Comparison of ENCODE assay signal across 2 cellular contexts in the genomic region with DNA sequence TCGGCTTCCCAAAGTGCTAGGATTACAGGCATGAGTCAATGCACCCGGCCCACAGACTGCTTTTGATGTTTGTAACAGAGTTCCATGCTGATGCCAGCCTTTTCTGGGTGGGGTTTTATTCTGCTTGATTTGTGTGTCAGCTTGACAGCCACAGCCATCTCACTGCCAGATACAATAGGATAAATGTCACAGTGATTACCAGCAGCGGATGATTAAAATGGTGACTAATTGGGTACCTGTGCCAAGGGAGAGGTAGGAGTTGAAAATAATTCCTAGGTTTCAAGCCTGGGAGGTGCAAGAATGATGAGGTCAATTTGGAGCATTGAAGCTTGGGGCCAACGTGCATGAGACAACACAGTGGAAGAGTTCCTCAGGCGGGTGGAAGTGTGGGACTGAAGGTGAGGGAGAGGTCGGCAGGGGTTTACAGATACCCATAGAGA.
TF ChIP-seq lines count a peak whose summit lies in the region.

No MANE protein-coding gene starts in this region.

TF ChIP-seq in K562, 482 proteins besides CTCF, POLR2A, EP300 and RAD21 (continues in another document):
- TF ChIP-seq ZFP1 (CRISPR knock-in tag; IDR thresholded peaks at IDR 0.05) (no peak), TCF7 (IDR thresholded peaks at IDR 0.05; ENCODE audit: borderline replicate concordance) (no peak), SNRNP70 (optimal IDR thresholded peaks at IDR 0.05; ENCODE audit: low read depth, low read length) (no peak), ZNF311 (CRISPR knock-in tag; IDR thresholded peaks at IDR 0.05) (no peak), BMI1 (IDR thresholded peaks at IDR 0.05; ENCODE audit: low read length) (no peak), MTA3 (IDR thresholded peaks at IDR 0.05; ENCODE audit: borderline replicate concordance) (no peak), HNRNPLL (IDR thresholded peaks at IDR 0.05; ENCODE audit: low read depth, low read length, poor library complexity, severe bottlenecking) (no peak), HOXB6 (CRISPR knock-in tag; IDR thresholded peaks at IDR 0.05; ENCODE audit: borderline replicate concordance) (no peak), GTF2A2 (tag; IDR thresholded peaks at IDR 0.05) (no peak), SETDB1 (IDR thresholded peaks at IDR 0.05; ENCODE audit: low read length) (no peak)
- TF ChIP-seq, protein P1, sequence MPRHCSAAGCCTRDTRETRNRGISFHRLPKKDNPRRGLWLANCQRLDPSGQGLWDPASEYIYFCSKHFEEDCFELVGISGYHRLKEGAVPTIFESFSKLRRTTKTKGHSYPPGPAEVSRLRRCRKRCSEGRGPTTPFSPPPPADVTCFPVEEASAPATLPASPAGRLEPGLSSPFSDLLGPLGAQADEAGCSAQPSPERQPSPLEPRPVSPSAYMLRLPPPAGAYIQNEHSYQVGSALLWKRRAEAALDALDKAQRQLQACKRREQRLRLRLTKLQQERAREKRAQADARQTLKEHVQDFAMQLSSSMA (CRISPR knock-in tag; IDR thresholded peaks at IDR 0.05), result no peak
- TF ChIP-seq, protein P2, sequence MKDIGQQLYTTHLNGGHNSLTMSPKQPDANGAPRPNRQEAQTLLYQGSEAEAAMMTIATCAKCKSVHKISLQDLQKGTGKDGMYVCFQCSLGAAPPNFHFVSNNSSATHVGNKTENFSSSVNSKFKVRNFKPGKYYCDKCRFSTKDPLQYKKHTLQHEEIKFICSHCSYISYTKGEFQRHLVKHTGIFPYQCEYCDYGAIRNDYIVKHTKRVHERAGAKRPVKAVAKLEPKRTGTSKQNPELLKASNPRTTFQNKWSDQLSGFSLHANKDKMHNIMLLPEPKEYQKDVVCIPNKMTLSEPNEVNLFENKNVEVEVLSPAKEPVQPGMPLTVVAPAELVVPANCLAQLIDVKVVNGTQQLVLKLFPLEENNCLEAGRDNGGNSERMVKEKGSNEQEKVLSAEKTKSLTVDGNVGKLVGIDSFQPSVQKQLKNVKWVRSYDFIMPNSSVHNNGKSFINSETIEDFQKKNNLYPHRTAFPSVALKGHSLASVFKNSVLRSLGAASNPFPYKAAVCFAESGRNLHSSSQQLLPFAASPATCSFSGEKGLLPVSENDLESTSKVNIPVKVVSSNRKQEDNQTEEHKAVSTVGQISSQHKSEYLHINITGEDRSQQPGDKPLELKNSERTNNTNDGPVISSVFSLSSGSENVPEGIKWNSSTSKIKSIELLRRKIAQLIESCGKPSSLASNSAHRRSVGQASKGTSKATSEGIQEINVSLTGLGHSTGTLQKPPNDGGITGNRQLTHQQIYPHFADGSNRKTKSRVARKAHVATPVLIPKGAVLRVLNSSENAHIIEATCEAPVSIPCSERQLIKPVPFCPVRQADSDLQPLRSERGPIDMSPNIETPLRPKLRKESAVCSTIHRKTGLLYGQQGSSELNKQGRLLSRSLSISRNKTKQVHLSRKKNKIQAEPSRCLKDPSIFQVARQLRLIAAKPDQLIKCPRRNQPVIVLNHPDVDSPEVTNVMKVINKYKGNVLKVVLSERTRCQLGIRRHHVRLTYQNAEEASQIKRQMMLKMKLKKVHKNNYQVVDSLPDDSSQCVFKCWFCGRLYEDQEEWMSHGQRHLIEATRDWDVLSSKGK (CRISPR knock-in tag; IDR thresholded peaks at IDR 0.05), result no peak
- TF ChIP-seq, protein P3, sequence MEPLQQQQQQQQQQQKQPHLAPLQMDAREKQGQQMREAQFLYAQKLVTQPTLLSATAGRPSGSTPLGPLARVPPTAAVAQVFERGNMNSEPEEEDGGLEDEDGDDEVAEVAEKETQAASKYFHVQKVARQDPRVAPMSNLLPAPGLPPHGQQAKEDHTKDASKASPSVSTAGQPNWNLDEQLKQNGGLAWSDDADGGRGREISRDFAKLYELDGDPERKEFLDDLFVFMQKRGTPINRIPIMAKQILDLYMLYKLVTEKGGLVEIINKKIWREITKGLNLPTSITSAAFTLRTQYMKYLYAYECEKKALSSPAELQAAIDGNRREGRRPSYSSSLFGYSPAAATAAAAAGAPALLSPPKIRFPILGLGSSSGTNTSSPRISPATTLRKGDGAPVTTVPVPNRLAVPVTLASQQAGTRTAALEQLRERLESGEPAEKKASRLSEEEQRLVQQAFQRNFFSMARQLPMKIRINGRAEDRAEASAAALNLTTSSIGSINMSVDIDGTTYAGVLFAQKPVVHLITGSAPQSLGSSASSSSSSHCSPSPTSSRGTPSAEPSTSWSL (CRISPR knock-in tag; IDR thresholded peaks at IDR 0.05; ENCODE audit: borderline replicate concordance), result no peak
- TF ChIP-seq, protein P4, sequence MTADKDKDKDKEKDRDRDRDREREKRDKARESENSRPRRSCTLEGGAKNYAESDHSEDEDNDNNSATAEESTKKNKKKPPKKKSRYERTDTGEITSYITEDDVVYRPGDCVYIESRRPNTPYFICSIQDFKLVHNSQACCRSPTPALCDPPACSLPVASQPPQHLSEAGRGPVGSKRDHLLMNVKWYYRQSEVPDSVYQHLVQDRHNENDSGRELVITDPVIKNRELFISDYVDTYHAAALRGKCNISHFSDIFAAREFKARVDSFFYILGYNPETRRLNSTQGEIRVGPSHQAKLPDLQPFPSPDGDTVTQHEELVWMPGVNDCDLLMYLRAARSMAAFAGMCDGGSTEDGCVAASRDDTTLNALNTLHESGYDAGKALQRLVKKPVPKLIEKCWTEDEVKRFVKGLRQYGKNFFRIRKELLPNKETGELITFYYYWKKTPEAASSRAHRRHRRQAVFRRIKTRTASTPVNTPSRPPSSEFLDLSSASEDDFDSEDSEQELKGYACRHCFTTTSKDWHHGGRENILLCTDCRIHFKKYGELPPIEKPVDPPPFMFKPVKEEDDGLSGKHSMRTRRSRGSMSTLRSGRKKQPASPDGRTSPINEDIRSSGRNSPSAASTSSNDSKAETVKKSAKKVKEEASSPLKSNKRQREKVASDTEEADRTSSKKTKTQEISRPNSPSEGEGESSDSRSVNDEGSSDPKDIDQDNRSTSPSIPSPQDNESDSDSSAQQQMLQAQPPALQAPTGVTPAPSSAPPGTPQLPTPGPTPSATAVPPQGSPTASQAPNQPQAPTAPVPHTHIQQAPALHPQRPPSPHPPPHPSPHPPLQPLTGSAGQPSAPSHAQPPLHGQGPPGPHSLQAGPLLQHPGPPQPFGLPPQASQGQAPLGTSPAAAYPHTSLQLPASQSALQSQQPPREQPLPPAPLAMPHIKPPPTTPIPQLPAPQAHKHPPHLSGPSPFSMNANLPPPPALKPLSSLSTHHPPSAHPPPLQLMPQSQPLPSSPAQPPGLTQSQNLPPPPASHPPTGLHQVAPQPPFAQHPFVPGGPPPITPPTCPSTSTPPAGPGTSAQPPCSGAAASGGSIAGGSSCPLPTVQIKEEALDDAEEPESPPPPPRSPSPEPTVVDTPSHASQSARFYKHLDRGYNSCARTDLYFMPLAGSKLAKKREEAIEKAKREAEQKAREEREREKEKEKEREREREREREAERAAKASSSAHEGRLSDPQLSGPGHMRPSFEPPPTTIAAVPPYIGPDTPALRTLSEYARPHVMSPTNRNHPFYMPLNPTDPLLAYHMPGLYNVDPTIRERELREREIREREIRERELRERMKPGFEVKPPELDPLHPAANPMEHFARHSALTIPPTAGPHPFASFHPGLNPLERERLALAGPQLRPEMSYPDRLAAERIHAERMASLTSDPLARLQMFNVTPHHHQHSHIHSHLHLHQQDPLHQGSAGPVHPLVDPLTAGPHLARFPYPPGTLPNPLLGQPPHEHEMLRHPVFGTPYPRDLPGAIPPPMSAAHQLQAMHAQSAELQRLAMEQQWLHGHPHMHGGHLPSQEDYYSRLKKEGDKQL (CRISPR knock-in tag; IDR thresholded peaks at IDR 0.05; ENCODE audit: borderline replicate concordance), result no peak

TF ChIP-seq in neural cell, 6 proteins besides CTCF, POLR2A, EP300 and RAD21:
- TF ChIP-seq POLR2AphosphoS5 (IDR thresholded peaks at IDR 0.05) (peak; percentile 30), MXI1 (conservative IDR thresholded peaks at IDR 0.05; ENCODE audit: poor library complexity, severe bottlenecking) (no peak)
